ENCODE assay signal across 13 cellular contexts in genomic region chr5:3599283-3600105, GRCh38. TPM values are rescaled to one million over a fixed set of nuclear protein-coding genes. Genes with fewer than 3 reads are reported as not detected.
DNase-seq lines count a peak whose midpoint lies in the region; FAIRE-seq lines count a peak whose summit lies in the region.
"Had no signal": no experiment of that assay in that cellular context is flagged by ENCODE, and none has a peak within 500 bp of the region (broad histone marks: within the 10 kb centered on the region; RNA-seq: fewer than 3 reads in every experiment).

No MANE protein-coding gene starts in this region.

- peaks cover 83% of the 10 kb centered on the region for H3K27me3 Mint-ChIP-seq in activated T-cell treated with anti-CD3 and anti-CD28 coated beads, Interleukin-2, amount 50 U/mL, for 24 hours

- H3K36me3 ChIP-seq in H7 (replicated peaks; ENCODE audit: control insufficient read depth, insufficient read depth, low read length) = no peaks in the 10 kb centered on the region
- H3K36me3 ChIP-seq in adipocyte (ENCODE audit: control insufficient read depth, insufficient read depth, low read length, severe bottlenecking) = no peaks in the 10 kb centered on the region
- H3K36me3 ChIP-seq in iPS DF 6.9 (ENCODE audit: control insufficient read depth, insufficient read depth, low read length) = no peaks in the 10 kb centered on the region
- H3K36me3 ChIP-seq: esophagus squamous epithelium had no signal

- no peaks in the 10 kb centered on the region for H3K9me3 ChIP-seq in adipocyte (ENCODE audit: control insufficient read depth, low read length)
- no peaks in the 10 kb centered on the region for H3K9me3 ChIP-seq in iPS DF 6.9 (ENCODE audit: control insufficient read depth, insufficient read depth, low read length)
- H3K9me3 ChIP-seq: esophagus squamous epithelium had no signal

- H3K4me1 ChIP-seq in adipocyte (ENCODE audit: control insufficient read depth, insufficient read depth, low read length) = peaks cover 5% of the 10 kb centered on the region
- peaks cover 10% of the 10 kb centered on the region for H3K4me1 ChIP-seq in iPS DF 6.9 (ENCODE audit: control insufficient read depth, insufficient read depth, low read length)

- H3K36me3 Mint-ChIP-seq in activated T-cell treated with anti-CD3 and anti-CD28 coated beads, Interleukin-2, amount 50 U/mL, for 24 hours (ENCODE audit: low read depth) = no peaks in the 10 kb centered on the region

- H3K27me3 ChIP-seq in H7 (ENCODE audit: control insufficient read depth, insufficient read depth, low read length) (peaks cover 97% of the 10 kb centered on the region), adipocyte (replicated peaks; ENCODE audit: control insufficient read depth, insufficient read depth, low read length) (no peaks in the 10 kb centered on the region), iPS DF 6.9 (ENCODE audit: control insufficient read depth, insufficient read depth, low read length) (peaks cover 77% of the 10 kb centered on the region)

- peaks cover 9% of the 10 kb centered on the region for H3K4me1 Mint-ChIP-seq in activated T-cell treated with anti-CD3 and anti-CD28 coated beads, Interleukin-2, amount 50 U/mL, for 24 hours (ENCODE audit: low read depth)

- H3K9me3 Mint-ChIP-seq in activated T-cell treated with anti-CD3 and anti-CD28 coated beads, Interleukin-2, amount 50 U/mL, for 24 hours = no peaks in the 10 kb centered on the region

- peak; percentile 89 for DNase-seq in H7
- DNase-seq in adipocyte (ENCODE audit: low read depth) = no peak
- no peak for DNase-seq in iPS DF 6.9 (ENCODE audit: low read depth, low spot score)
- DNase-seq in retina = peak; percentile 86
- DNase-seq in caudate nucleus (lab: John Stamatoyannopoulos, UW) = no peak
- no peak for DNase-seq in GM19239 (ENCODE audit: insufficient read length, low spot score)
- no peak for DNase-seq in activated T-cell treated with anti-CD3 and anti-CD28 coated beads, Interleukin-2, amount 50 U/mL, for 24 hours
- DNase-seq: esophagus squamous epithelium, Karpas-422, NCI-H187, NCI-H748 treated with DMSO at 0.1 percent for 48 hours, SHP77 had no signal

- H3K4me3 Mint-ChIP-seq in activated T-cell treated with anti-CD3 and anti-CD28 coated beads, Interleukin-2, amount 50 U/mL, for 24 hours = no peak overlapping the region
- H3K4me3 Mint-ChIP-seq: activated T-helper 1 cell treated with anti-CD3 and anti-CD28 coated beads, Interleukin-12 subunit alpha, Interleukin-12 subunit beta, Interleukin-2, Interleukin-4 antibody, amounts not matched to agents 30 ng/mL and 10 ng/mL and 1 ng/mL, durations not matched to agents 14 hours and 24 hours and 36 hours had no signal

- no peak for FAIRE-seq in GM19239 (lab: Jason Lieb, UNC)

- peak overlapping the region; percentile 91 for H3K9ac ChIP-seq in adipocyte (ENCODE audit: low read length)

- H3K27ac Mint-ChIP-seq in activated T-cell treated with anti-CD3 and anti-CD28 coated beads, Interleukin-2, amount 50 U/mL, for 24 hours = no peak overlapping the region
- H3K27ac Mint-ChIP-seq: activated T-helper 1 cell treated with anti-CD3 and anti-CD28 coated beads, Interleukin-12 subunit alpha, Interleukin-12 subunit beta, Interleukin-2, Interleukin-4 antibody, amounts not matched to agents 30 ng/mL and 10 ng/mL and 1 ng/mL, durations not matched to agents 14 hours and 24 hours and 36 hours had no signal

- H3K27ac ChIP-seq in iPS DF 6.9 (ENCODE audit: low read length) (no peak overlapping the region), caudate nucleus (ENCODE audit: low read depth, low read length) (no peak overlapping the region)

- no CpG with 5 or more reads among the region's 83 CpGs for WGBS in iPS DF 6.9 (ENCODE audit: insufficient coverage, insufficient read length)

- H3K4me3 ChIP-seq in H7 (ENCODE audit: insufficient read depth, low read depth, low read length) (peak overlapping the region; percentile 28), adipocyte (ENCODE audit: low read length) (peak overlapping the region; percentile 89), iPS DF 6.9 (ENCODE audit: low read length) (peak overlapping the region; percentile 16; the same call in 1 of the 2 replicates)

RNA-seq across cellular contexts. Expression of gene IRX1, which starts 3.9 kb away (rescaled TPM):
- total RNA-seq in H7 (2014; rRNA removed; shearing (Covaris generic)) = 1.7 and 2.7 TPM in 2 replicates
- total RNA-seq: activated T-helper 1 cell treated with anti-CD3 and anti-CD28 coated beads, Interleukin-12 subunit alpha, Interleukin-12 subunit beta, Interleukin-2, Interleukin-4 antibody, amounts not matched to agents 30 ng/mL and 10 ng/mL and 1 ng/mL, durations not matched to agents 14 hours and 24 hours and 36 hours had no signal

Comparison
In these comparisons a context has a peak if more than half of its experiments do, and no peak if none do; other contexts are left out.
1. DNase-seq: peak in H7 (single experiment) and retina (single experiment); none in adipocyte (single experiment), iPS DF 6.9 (single experiment), caudate nucleus (0 of 61), GM19239 (single experiment) and activated T-cell treated with anti-CD3 and anti-CD28 coated beads, Interleukin-2, amount 50 U/mL, for 24 hours (single experiment).
2. H3K4me3 ChIP-seq: peak in every context shown above with its lines; median percentile 89 in adipocyte; 28 in H7; 16 in iPS DF 6.9.